ENCODE assay signal across 22 cellular contexts in genomic region chr2:187462839-187463238, GRCh38.
"Had no signal": no experiment of that assay in that cellular context is flagged by ENCODE, and none has a peak within 500 bp of the region (broad histone marks: within the 10 kb centered on the region; RNA-seq: fewer than 3 reads in every experiment).

No MANE protein-coding gene starts in this region.

- H3K27ac ChIP-seq: colonic mucosa, esophagus muscularis mucosa, gastrocnemius medialis, left ventricle myocardium inferior, neutrophil, psoas muscle, tibial nerve, upper lobe of right lung had no signal

- ATAC-seq: gastrocnemius medialis; psoas muscle; sciatic nerve; stimulated activated naive B cell treated with anti-CD40 and anti-IgM and Interleukin-4, amounts not matched to agents 10 μg/mL and 1 μg/mL and 100 μg/mL, for 72 hours; stimulated activated naive CD8-positive, alpha-beta T cell treated with anti-CD3 and anti-CD28 coated beads, Interleukin-15, amount 100 ng/mL, for 72 hours; upper lobe of right lung had no signal

- H3K4me1 ChIP-seq: colonic mucosa, esophagus muscularis mucosa, gastrocnemius medialis, psoas muscle, testis, tibial nerve, upper lobe of right lung had no signal

- H3K4me3 ChIP-seq: colonic mucosa, gastrocnemius medialis, lung, psoas muscle, tibial nerve, upper lobe of right lung had no signal

- H3K9me3 Mint-ChIP-seq: naive B cell; nephron; stimulated activated naive B cell treated with anti-CD40 and anti-IgM and Interleukin-4, amounts not matched to agents 10 μg/mL and 1 μg/mL and 100 μg/mL, for 72 hours; stimulated activated naive CD8-positive, alpha-beta T cell treated with anti-CD3 and anti-CD28 coated beads, Interleukin-15, amount 100 ng/mL, for 72 hours had no signal

- H3K4me3 Mint-ChIP-seq: naive B cell; nephron; stimulated activated naive B cell treated with anti-CD40 and anti-IgM and Interleukin-4, amounts not matched to agents 10 μg/mL and 1 μg/mL and 100 μg/mL, for 72 hours; stimulated activated naive CD8-positive, alpha-beta T cell treated with anti-CD3 and anti-CD28 coated beads, Interleukin-15, amount 100 ng/mL, for 72 hours had no signal

- H3K36me3 ChIP-seq: colonic mucosa, esophagus muscularis mucosa, left ventricle myocardium inferior, neutrophil, tibial nerve, upper lobe of right lung had no signal

- H3K27ac Mint-ChIP-seq: naive B cell; nephron; stimulated activated naive B cell treated with anti-CD40 and anti-IgM and Interleukin-4, amounts not matched to agents 10 μg/mL and 1 μg/mL and 100 μg/mL, for 72 hours; stimulated activated naive CD8-positive, alpha-beta T cell treated with anti-CD3 and anti-CD28 coated beads, Interleukin-15, amount 100 ng/mL, for 72 hours had no signal

- DNase-seq: colonic mucosa; dermis blood vessel endothelial cell; gastrocnemius medialis; glutamatergic neuron; islet precursor cell; left ventricle myocardium inferior; mesendoderm; naive B cell; psoas muscle; retina; stimulated activated CD4-positive, alpha-beta T cell treated with anti-CD3 and anti-CD28 coated beads, Interleukin-2, amount 100 ng/mL, for 24 hours; stimulated activated CD4-positive, alpha-beta T cell treated with anti-CD3 and anti-CD28 coated beads, Interleukin-4, amount 100 ng/mL, for 4 hours; stimulated activated naive B cell treated with anti-CD40 and anti-IgM and Interleukin-4, amounts not matched to agents 10 μg/mL and 1 μg/mL and 100 μg/mL, for 72 hours; stimulated activated naive CD8-positive, alpha-beta T cell treated with anti-CD3 and anti-CD28 coated beads, Interleukin-15, amount 100 ng/mL, for 72 hours; testis; upper lobe of right lung had no signal

- H3K9me3 ChIP-seq: colonic mucosa, esophagus muscularis mucosa, gastrocnemius medialis, left ventricle myocardium inferior, neutrophil, psoas muscle, testis, tibial nerve, upper lobe of right lung had no signal

- H3K27me3 ChIP-seq: colonic mucosa, esophagus muscularis mucosa, gastrocnemius medialis, neutrophil, testis, tibial nerve, upper lobe of right lung had no signal

- H3K27me3 Mint-ChIP-seq: naive B cell; stimulated activated naive B cell treated with anti-CD40 and anti-IgM and Interleukin-4, amounts not matched to agents 10 μg/mL and 1 μg/mL and 100 μg/mL, for 72 hours; stimulated activated naive CD8-positive, alpha-beta T cell treated with anti-CD3 and anti-CD28 coated beads, Interleukin-15, amount 100 ng/mL, for 72 hours had no signal

- H3K4me1 Mint-ChIP-seq: naive B cell; nephron; stimulated activated naive CD8-positive, alpha-beta T cell treated with anti-CD3 and anti-CD28 coated beads, Interleukin-15, amount 100 ng/mL, for 72 hours had no signal

- H3K36me3 Mint-ChIP-seq: naive B cell; stimulated activated naive B cell treated with anti-CD40 and anti-IgM and Interleukin-4, amounts not matched to agents 10 μg/mL and 1 μg/mL and 100 μg/mL, for 72 hours had no signal
